In genomic region chr3:144257381-144257780, GRCh38 we compare ENCODE assay signal across 23 cellular contexts.
"Had no signal": no experiment of that assay in that cellular context is flagged by ENCODE, and none has a peak within 500 bp of the region (broad histone marks: within the 10 kb centered on the region; RNA-seq: fewer than 3 reads in every experiment).

No MANE protein-coding gene starts in this region.

- H3K27me3 ChIP-seq: esophagus muscularis mucosa, ovary, sigmoid colon, stomach, testis, tibial artery had no signal

- H3K27ac ChIP-seq: coronary artery, esophagus muscularis mucosa, lower lobe of right lung, ovary, psoas muscle, sigmoid colon, stomach, testis, tibial artery had no signal

- H3K36me3 ChIP-seq: esophagus muscularis mucosa, lower lobe of right lung, ovary, sigmoid colon, stomach, tibial artery had no signal

- H3K9me3 ChIP-seq: esophagus muscularis mucosa, lower lobe of right lung, ovary, psoas muscle, sigmoid colon, stomach, testis, tibial artery had no signal

- H3K4me1 ChIP-seq: esophagus muscularis mucosa, lower lobe of right lung, psoas muscle, sigmoid colon, stomach, testis, tibial artery had no signal

- ATAC-seq: left ventricle myocardium superior; lower lobe of right lung; naive thymus-derived CD8-positive, alpha-beta T cell; psoas muscle; right cardiac atrium; stimulated activated effector memory CD8-positive, alpha-beta T cell treated with anti-CD3 and anti-CD28 coated beads, Interleukin-12 subunit alpha, Interleukin-12 subunit beta, amount 100 ng/mL, for 72 hours had no signal

- DNase-seq: dermis blood vessel endothelial cell; effector memory CD4-positive, alpha-beta T cell; foreskin melanocyte; hypothalamus; immature natural killer cell; left ventricle myocardium superior; lower lobe of right lung; naive thymus-derived CD8-positive, alpha-beta T cell; occipital lobe; ovary; posterior cingulate gyrus; psoas muscle; right cardiac atrium; sigmoid colon; stimulated activated CD4-positive, alpha-beta T cell treated with anti-CD3 and anti-CD28 coated beads, Interleukin-2, amount 100 ng/mL, for 24 hours; stimulated activated CD4-positive, alpha-beta T cell treated with anti-CD3 and anti-CD28 coated beads, Interleukin-4, amount 100 ng/mL, for 24 hours; stimulated activated naive CD4-positive, alpha-beta T cell treated with Interleukin-2 at 50 U/mL for 16 hours; stomach; testis; tibial artery had no signal

- H3K4me3 ChIP-seq: coronary artery, esophagus muscularis mucosa, lower lobe of right lung, ovary, psoas muscle, sigmoid colon, stomach, testis, tibial artery had no signal
